In the genomic region with DNA sequence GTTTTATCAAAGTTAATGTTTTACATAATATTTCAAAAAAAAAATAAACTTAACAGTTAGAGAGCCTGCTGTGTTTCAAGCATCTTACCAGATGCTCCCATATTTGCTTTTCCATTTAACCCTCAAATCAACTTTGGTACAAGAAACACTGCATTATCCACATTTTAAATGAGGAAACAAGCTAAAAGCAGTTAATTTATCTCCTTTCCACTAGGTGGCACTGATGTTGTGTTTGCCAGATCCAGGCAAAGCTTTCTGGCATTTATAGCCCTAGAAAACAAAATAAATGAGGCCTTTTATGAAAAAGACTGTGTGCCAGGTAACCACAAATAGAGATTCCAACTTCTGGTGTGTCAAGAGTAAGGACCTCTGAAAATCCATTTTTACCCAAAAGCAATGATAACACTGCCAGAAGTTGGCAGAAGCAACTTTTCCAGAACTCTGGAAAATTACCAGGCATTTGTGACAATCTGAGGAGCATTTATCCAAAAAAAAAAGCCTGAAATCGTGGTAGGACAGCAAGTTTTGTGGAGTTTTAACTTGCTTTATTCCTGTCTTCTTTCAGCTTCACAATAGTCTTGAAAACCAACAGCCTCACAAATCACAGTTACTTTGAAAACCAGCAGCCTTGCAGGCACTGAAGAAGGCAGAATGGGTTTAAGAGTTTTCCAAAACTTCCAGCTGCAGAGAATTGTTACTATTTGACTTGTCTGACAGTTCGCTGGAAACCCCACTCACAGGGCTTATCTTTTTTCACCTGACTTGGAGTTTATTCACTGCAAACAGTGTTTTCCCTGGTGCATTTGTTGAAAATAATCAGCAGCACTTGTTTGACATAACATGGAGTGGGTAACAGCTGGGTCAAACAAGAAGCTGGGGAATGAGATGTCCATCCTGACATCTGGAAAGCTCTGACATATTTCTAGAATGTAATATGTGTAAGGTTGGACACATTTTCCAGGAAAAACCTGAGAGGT, we compare ENCODE assay signal across 8 cellular contexts. TPM values are rescaled to one million over a fixed set of nuclear protein-coding genes. Genes with fewer than 3 reads are reported as not detected.
DNase-seq lines count a peak whose midpoint lies in the region; ATAC-seq and TF ChIP-seq lines count a peak whose summit lies in the region.

No MANE protein-coding gene starts in this region.

- H2BK5ac ChIP-seq in mesenchymal stem cell (ENCODE audit: low read depth, low read length, poor library complexity, severe bottlenecking): no peak overlapping the region

- H3K27me3 ChIP-seq in PC-9 (ENCODE audit: insufficient read depth, low read depth) (no peaks in the 10 kb centered on the region), mesenchymal stem cell (ENCODE audit: control insufficient read depth in 1 of 2, insufficient read depth in 1 of 2, low read length in 2 of 2) (no peaks in the 10 kb centered on the region)

- no peak overlapping the region for H4K8ac ChIP-seq in mesenchymal stem cell (ENCODE audit: low read length)

- H3K79me1 ChIP-seq in mesenchymal stem cell (replicated peaks; ENCODE audit: low read length, poor library complexity, severe bottlenecking): peaks cover 10% of the 10 kb centered on the region

- H3K9me3 ChIP-seq in PC-9 (ENCODE audit: insufficient read depth, low read depth) (no peaks in the 10 kb centered on the region), mesenchymal stem cell (ENCODE audit: control insufficient read depth, low read length) (no peaks in the 10 kb centered on the region)

- no peak overlapping the region for H3K18ac ChIP-seq in mesenchymal stem cell (ENCODE audit: low read depth in 1 of 2, low read length in 2 of 2)

- POLR2A ChIA-PET in PC-9 (lab: Charles Lee; ENCODE audit: unreplicated experiment): interaction anchor here (0.6 to 0.7 kb wide), 4 partner anchors 9 to 893 kb away, joined by 3 to 16 read pairs (median 8); partner anchors contain the start of gene FAM162A

- no peak overlapping the region for H3K4me3 ChIP-seq in PC-9
- H3K4me3 ChIP-seq in coronary artery: no peak overlapping the region
- no peak overlapping the region for H3K4me3 ChIP-seq in mesenchymal stem cell (ENCODE audit: insufficient read depth in 1 of 2, low read depth in 1 of 2, low read length in 2 of 2)

- H3K4me2 ChIP-seq in PC-9 (no peak overlapping the region), mesenchymal stem cell (ENCODE audit: low read length, poor library complexity, severe bottlenecking) (no peak overlapping the region)

- H3K9me2 ChIP-seq in PC-9 (ENCODE audit: insufficient read depth): no peaks in the 10 kb centered on the region

- H2AFZ ChIP-seq in PC-9 (no peak overlapping the region), mesenchymal stem cell (ENCODE audit: low read depth, low read length) (no peak overlapping the region)

- H3K14ac ChIP-seq in mesenchymal stem cell (ENCODE audit: low read length in 2 of 2): no peak overlapping the region

- peak overlapping the region; percentile 60 for H3K9ac ChIP-seq in mesenchymal stem cell (ENCODE audit: low read length)

- H3K36me3 ChIP-seq in PC-9 (ENCODE audit: low read depth): no peaks in the 10 kb centered on the region
- peaks cover 0 to 3% of the 10 kb centered on the region in 2 experiments for H3K36me3 ChIP-seq in mesenchymal stem cell (ENCODE audit: control insufficient read depth in 1 of 2, insufficient read depth in 2 of 2, low read depth in 1 of 2, low read length in 2 of 2)

- intact Hi-C loops in PC-9 (cut with micrococcal nuclease; ENCODE audit: unreplicated experiment): loop anchor here (1.0 to 10.0 kb wide), 6 partner anchors 168 to 866 kb away; partner anchors contain the start of genes HSPBAP1 and SLC49A4

- H3K79me2 ChIP-seq in PC-9 (ENCODE audit: low read depth): no peaks in the 10 kb centered on the region

- WGBS in mesenchymal stem cell: 52% methylated on average over 2 of the region's 2 CpGs

- H2AK5ac ChIP-seq in mesenchymal stem cell (ENCODE audit: low read length, severe bottlenecking): no peak overlapping the region

- CTCF ChIA-PET in PC-9 (lab: Charles Lee): interaction anchor here (0.6 to 1.5 kb wide), 11 partner anchors 10 to 582 kb away, joined by 3 to 7 read pairs (median 3); partner anchors contain the start of genes FAM162A and MIX23

- H3F3A ChIP-seq in PC-9 (ENCODE audit: insufficient read depth, low read depth): no peaks in the 10 kb centered on the region; the same call in 1 of the 2 replicates

- TF ChIP-seq CTCF in PC-9 (conservative IDR thresholded peaks at IDR 0.05) (peak; percentile 91), coronary artery (IDR thresholded peaks at IDR 0.05) (peak; percentile 76)

- no peak overlapping the region for H3K27ac ChIP-seq in PC-9
- H3K27ac ChIP-seq in coronary artery: no peak overlapping the region
- no peak overlapping the region for H3K27ac ChIP-seq in mesenchymal stem cell (ENCODE audit: low read length, poor library complexity, severe bottlenecking)

- no peak overlapping the region for H2BK15ac ChIP-seq in mesenchymal stem cell (ENCODE audit: low read depth, poor library complexity, severe bottlenecking)

- ATAC-seq in GM18511 (IDR thresholded peaks at IDR 0.05; ENCODE audit: unreplicated experiment): no peak

- no peak overlapping the region for H3K4ac ChIP-seq in mesenchymal stem cell (ENCODE audit: low read depth in 1 of 2, low read length in 2 of 2)

- no peak overlapping the region for H3K23ac ChIP-seq in mesenchymal stem cell (ENCODE audit: low read length in 2 of 2)

- H4K20me1 ChIP-seq in PC-9 (ENCODE audit: insufficient read depth): no peaks in the 10 kb centered on the region

- no TSS peak for BruUV-seq in PC-9 (replicated peaks; lab: Mats Ljungman, UMichigan)

- H2BK12ac ChIP-seq in mesenchymal stem cell (ENCODE audit: low read length in 2 of 2): no peak overlapping the region

- no peak overlapping the region for H4K91ac ChIP-seq in mesenchymal stem cell (ENCODE audit: low read length)

- H3K4me1 ChIP-seq in PC-9 (replicated peaks; ENCODE audit: insufficient read depth) (no peaks in the 10 kb centered on the region), mesenchymal stem cell (ENCODE audit: control insufficient read depth, insufficient read depth, low read depth, low read length) (peaks cover 4% of the 10 kb centered on the region)

- peak overlapping the region; percentile 29 for H2BK120ac ChIP-seq in mesenchymal stem cell (ENCODE audit: low read depth, low read length)

- DNase-seq in DMS53 (lab: John Stamatoyannopoulos, UW) (peak; percentile 66), HT1080 (ENCODE audit: low read depth) (peak; percentile 47), PC-9 (peak in 1 of 2 experiments; percentile 9), coronary artery (ENCODE audit: low spot score) (no peak), mesenchymal stem cell (peak; percentile 64), NCI-H774 (lab: John Stamatoyannopoulos, UW) (no peak)
- no peak for DNase-seq in activated CD4-positive, CD25-positive, alpha-beta regulatory T cell treated with anti-CD3 and anti-CD28 coated beads, Interleukin-2, amount 50 U/mL, for 72 hours

RNA-seq across cellular contexts. Expression of gene FAM162A, which starts 9.2 kb away (rescaled TPM):
- total RNA-seq in HT1080 (2014; rRNA removed; shearing (Covaris generic)): 78.9 and 81.1 TPM in 2 replicates
- polyA plus RNA-seq in HT1080 (2015; cell fraction: cytosol; rRNA removed): 85.7 and 86.5 TPM in 2 replicates
- polyA plus RNA-seq in HT1080 (2015; cell fraction: nucleus; rRNA removed): 42.7 and 47.0 TPM in 2 replicates
- 36.8 and 41.0 TPM in 2 replicates for total RNA-seq in PC-9 (2021)
- 15.0 TPM for polyA plus RNA-seq in mesenchymal stem cell (2013, experiment 1 of 2)
- 15.5 TPM for polyA plus RNA-seq in mesenchymal stem cell (2013, experiment 2 of 2)

RNA-seq across cellular contexts. Expression of gene MIX23, which starts 10.1 kb away (rescaled TPM):
- total RNA-seq in HT1080 (2014; rRNA removed; shearing (Covaris generic)): 121 and 155 TPM in 2 replicates
- 74.8 and 90.2 TPM in 2 replicates for polyA plus RNA-seq in HT1080 (2015; cell fraction: cytosol; rRNA removed)
- 53.9 and 76.0 TPM in 2 replicates for polyA plus RNA-seq in HT1080 (2015; cell fraction: nucleus; rRNA removed)
- total RNA-seq in PC-9 (2021): 44.8 and 63.6 TPM in 2 replicates
- polyA plus RNA-seq in mesenchymal stem cell (2013, experiment 1 of 2): 23.3 TPM
- polyA plus RNA-seq in mesenchymal stem cell (2013, experiment 2 of 2): 23.1 TPM

RNA-seq across cellular contexts. Expression of gene WDR5B, which starts 22.7 kb away (rescaled TPM):
- total RNA-seq in HT1080 (2014; rRNA removed; shearing (Covaris generic)): 9.2 TPM in 2 replicates
- polyA plus RNA-seq in HT1080 (2015; cell fraction: cytosol; rRNA removed): 12.4 and 18.2 TPM in 2 replicates
- polyA plus RNA-seq in HT1080 (2015; cell fraction: nucleus; rRNA removed): 27.0 and 30.0 TPM in 2 replicates
- 4.5 and 5.8 TPM in 2 replicates for total RNA-seq in PC-9 (2021)
- 3.5 TPM for polyA plus RNA-seq in mesenchymal stem cell (2013, experiment 1 of 2)
- polyA plus RNA-seq in mesenchymal stem cell (2013, experiment 2 of 2): 3.3 TPM

Comparison
In these comparisons a context has a peak if more than half of its experiments do, and no peak if none do; other contexts are left out.
1. DNase-seq: peak in DMS53 (single experiment), HT1080 (single experiment) and mesenchymal stem cell (single experiment); none in coronary artery (single experiment), activated CD4-positive, CD25-positive, alpha-beta regulatory T cell treated with anti-CD3 and anti-CD28 coated beads, Interleukin-2, amount 50 U/mL, for 72 hours (single experiment) and NCI-H774 (single experiment).